In genomic region chr9:13020706-13021105, GRCh38 we compare ENCODE assay signal across 24 cellular contexts.
A peak's percentile ranks its signal among the peaks of the same experiment; 100 is the strongest.
DNase-seq lines count a peak whose midpoint lies in the region; ATAC-seq and TF ChIP-seq lines count a peak whose summit lies in the region.
"Had no signal": no experiment of that assay in that cellular context is flagged by ENCODE, and none has a peak within 500 bp of the region (broad histone marks: within the 10 kb centered on the region; RNA-seq: fewer than 3 reads in every experiment).

No MANE protein-coding gene starts in this region.

- DNase-seq in coronary artery (ENCODE audit: low spot score) (no peak), hepatocyte (ENCODE audit: low spot score) (no peak), vagina (ENCODE audit: extremely low spot score in 2 of 2) (no peak), glomerular visceral epithelial cell (ENCODE audit: extremely low spot score) (no peak), natural killer cell (no peak)
- DNase-seq: C1 segment of cervical spinal cord; CD4-positive, alpha-beta memory T cell; COR-L47; DMS53; GM23248; H7; IMR-90; KG1; MM.1S; NCI-H1048; NCI-H1417; NCI-H1694; NCI-H2029 treated with DMSO at 0.1 percent for 48 hours; NCI-H446 treated with DMSO at 0.1 percent for 48 hours; NCI-H526; Right ventricle myocardium superior; RPMI8226 had no signal

- H3K27me3 Mint-ChIP-seq in nephron (ENCODE audit: low read depth) = no peaks in the 10 kb centered on the region
- no peaks in the 10 kb centered on the region for H3K27me3 Mint-ChIP-seq in natural killer cell (ENCODE audit: low read depth in 2 of 2)
- H3K27me3 Mint-ChIP-seq: CD4-positive, alpha-beta memory T cell had no signal

- no peak overlapping the region for H2AFZ ChIP-seq in hepatocyte
- H2AFZ ChIP-seq: GM23248 had no signal

- H3K9me3 ChIP-seq in hepatocyte (ENCODE audit: low read depth) (no peaks in the 10 kb centered on the region), vagina (no peaks in the 10 kb centered on the region)

- H3K36me3 Mint-ChIP-seq in nephron (ENCODE audit: low read depth) (no peaks in the 10 kb centered on the region), natural killer cell (peaks cover 21% of the 10 kb centered on the region)
- H3K36me3 Mint-ChIP-seq: CD4-positive, alpha-beta memory T cell had no signal

- H4K20me1 ChIP-seq in hepatocyte (ENCODE audit: insufficient read depth, poor library complexity, severe bottlenecking) = no peaks in the 10 kb centered on the region

- no peaks in the 10 kb centered on the region for H3K9me2 ChIP-seq in hepatocyte (replicated peaks; ENCODE audit: insufficient read depth)

- H3K27me3 ChIP-seq in hepatocyte = no peaks in the 10 kb centered on the region
- H3K27me3 ChIP-seq in vagina = no peaks in the 10 kb centered on the region

- H3K4me3 Mint-ChIP-seq in nephron (peak overlapping the region in 2 of 3 experiments; percentile 2 to 56), natural killer cell (no peak overlapping the region)
- H3K4me3 Mint-ChIP-seq: CD4-positive, alpha-beta memory T cell had no signal

- H3K4me1 ChIP-seq in hepatocyte (ENCODE audit: insufficient read depth) = no peaks in the 10 kb centered on the region
- peaks cover 8% of the 10 kb centered on the region for H3K4me1 ChIP-seq in vagina

- peaks cover 14% of the 10 kb centered on the region for H3K4me1 Mint-ChIP-seq in nephron
- H3K4me1 Mint-ChIP-seq in natural killer cell = no peaks in the 10 kb centered on the region
- H3K4me1 Mint-ChIP-seq: CD4-positive, alpha-beta memory T cell had no signal

- TF ChIP-seq POLR2A in vagina (IDR thresholded peaks at IDR 0.05) = no peak

- H3K4me2 ChIP-seq in hepatocyte = peak overlapping the region; percentile 8

- H3K79me2 ChIP-seq in hepatocyte = no peaks in the 10 kb centered on the region

- ATAC-seq in natural killer cell (no peak), HG02840 (IDR thresholded peaks at IDR 0.05; ENCODE audit: low FRiP score, unreplicated experiment) (no peak)

- intact Hi-C loops in vagina (cut with DNase I) (no loop called here), natural killer cell (cut with micrococcal nuclease) (no loop called here)

- H3K27ac ChIP-seq in coronary artery (no peak overlapping the region), hepatocyte (no peak overlapping the region), vagina (peak overlapping the region; percentile 46)
- H3K27ac ChIP-seq: GM23248 had no signal

- H3K27ac Mint-ChIP-seq in nephron (peak overlapping the region; percentile 54 to 81 (median 58)), natural killer cell (no peak overlapping the region)
- H3K27ac Mint-ChIP-seq: CD4-positive, alpha-beta memory T cell had no signal

- TF ChIP-seq CTCF in coronary artery (IDR thresholded peaks at IDR 0.05) (no peak), hepatocyte (IDR thresholded peaks at IDR 0.05; ENCODE audit: poor library complexity) (no peak), nephron (IDR thresholded peaks at IDR 0.05; ENCODE audit: unreplicated experiment in 3 of 3) (no peak), vagina (IDR thresholded peaks at IDR 0.05) (no peak), natural killer cell (IDR thresholded peaks at IDR 0.05) (no peak)

- peak overlapping the region; percentile 28 for H3K4me3 ChIP-seq in coronary artery
- H3K4me3 ChIP-seq in hepatocyte = no peak overlapping the region
- H3K4me3 ChIP-seq in vagina = no peak overlapping the region
- H3K4me3 ChIP-seq: GM23248 had no signal

- H3K9me3 Mint-ChIP-seq in nephron (no peaks in the 10 kb centered on the region), natural killer cell (peaks cover 21% of the 10 kb centered on the region in 2 donors)

- no peaks in the 10 kb centered on the region for H3K36me3 ChIP-seq in hepatocyte (replicated peaks; ENCODE audit: insufficient read depth, low read depth)
- H3K36me3 ChIP-seq in vagina = no peaks in the 10 kb centered on the region

Comparison
In these comparisons a context has a peak if more than half of its experiments do, and no peak if none do; other contexts are left out.
1. H3K27ac Mint-ChIP-seq: peak in nephron (3 of 3); none in natural killer cell (0 of 2).